Comparison of ENCODE assay signal across 19 cellular contexts in genomic region chr5:89972901-89973300, GRCh38.
DNase-seq lines count a peak whose midpoint lies in the region; TF ChIP-seq lines count a peak whose summit lies in the region.
"Had no signal": no experiment of that assay in that cellular context is flagged by ENCODE, and none has a peak within 500 bp of the region (broad histone marks: within the 10 kb centered on the region; RNA-seq: fewer than 3 reads in every experiment).

No MANE protein-coding gene starts in this region.

- 73% methylated on average over 3 of the region's 3 CpGs for whole genome bisulfite sequencing in suprapubic skin

- DNase-seq in HCEC 1CT, result peak; percentile 49
- peak; percentile 73 for DNase-seq in amniotic epithelial cell (ENCODE audit: low read depth)
- peak; percentile 89 for DNase-seq in fibroblast of peridontal ligament (ENCODE audit: extremely low read depth)
- peak; percentile 35 for DNase-seq in retinal pigment epithelial cell (ENCODE audit: low read depth)
- no peak for DNase-seq in Peyer's patch
- no peak for DNase-seq in suprapubic skin (ENCODE audit: low spot score in 2 of 2)
- no peak for DNase-seq in erythroblast (lab: John Stamatoyannopoulos, UW)
- DNase-seq in UCSD-AML1 (lab: John Stamatoyannopoulos, UW; ENCODE audit: unreplicated experiment), result no peak
- DNase-seq: ACHN; Caco-2; CD4-positive, CD25-positive, alpha-beta regulatory T cell; EL; H7; IMR-90; NCI-H1417; NCI-H1930; NCI-H446; SJCRH30 had no signal

- no peak for TF ChIP-seq EP300 in suprapubic skin (IDR thresholded peaks at IDR 0.05)

- TF ChIP-seq POLR2A in Peyer's patch (IDR thresholded peaks at IDR 0.05) (no peak), suprapubic skin (IDR thresholded peaks at IDR 0.05) (no peak), erythroblast (IDR thresholded peaks at IDR 0.05; ENCODE audit: low read length) (no peak)

- no peaks in the 10 kb centered on the region for H3K27me3 ChIP-seq in Peyer's patch
- H3K27me3 ChIP-seq in suprapubic skin, result no peaks in the 10 kb centered on the region
- H3K27me3 ChIP-seq: SJCRH30 had no signal

- TF ChIP-seq CTCF in retinal pigment epithelial cell (conservative IDR thresholded peaks at IDR 0.05; ENCODE audit: low read depth, low read length) (no peak), Peyer's patch (IDR thresholded peaks at IDR 0.05) (no peak), suprapubic skin (IDR thresholded peaks at IDR 0.05) (no peak)

- H3K27ac ChIP-seq in Peyer's patch, result no peak overlapping the region
- no peak overlapping the region for H3K27ac ChIP-seq in suprapubic skin
- H3K27ac ChIP-seq: RWPE1, SJCRH30 had no signal

- H3K36me3 ChIP-seq in Peyer's patch, result no peaks in the 10 kb centered on the region
- no peaks in the 10 kb centered on the region for H3K36me3 ChIP-seq in suprapubic skin
- H3K36me3 ChIP-seq: SJCRH30 had no signal

- H3K4me1 ChIP-seq in Peyer's patch (no peaks in the 10 kb centered on the region), suprapubic skin (no peaks in the 10 kb centered on the region)
- H3K4me1 ChIP-seq: Caco-2 had no signal

- no peaks in the 10 kb centered on the region for H3K9me3 ChIP-seq in Peyer's patch
- H3K9me3 ChIP-seq in suprapubic skin, result no peaks in the 10 kb centered on the region
- H3K9me3 ChIP-seq: Caco-2, SJCRH30 had no signal

- H3K4me3 ChIP-seq in retinal pigment epithelial cell (ENCODE audit: low read length) (no peak overlapping the region), Peyer's patch (no peak overlapping the region), suprapubic skin (no peak overlapping the region)
- H3K4me3 ChIP-seq: SJCRH30 had no signal

Comparison
In these comparisons a context has a peak if more than half of its experiments do, and no peak if none do; other contexts are left out.
1. DNase-seq: peak in HCEC 1CT (single experiment), amniotic epithelial cell (single experiment), fibroblast of peridontal ligament (single experiment) and retinal pigment epithelial cell (single experiment); none in Peyer's patch (0 of 3), suprapubic skin (0 of 2), erythroblast (0 of 2) and UCSD-AML1 (single experiment).